In genomic region chr16:48236286-48236685, GRCh38 we compare ENCODE assay signal across 27 cellular contexts. TPM values are rescaled to one million over a fixed set of nuclear protein-coding genes. Genes with fewer than 3 reads are reported as not detected.
DNase-seq lines count a peak whose midpoint lies in the region; ATAC-seq and TF ChIP-seq lines count a peak whose summit lies in the region.
"Had no signal": no experiment of that assay in that cellular context is flagged by ENCODE, and none has a peak within 500 bp of the region (broad histone marks: within the 10 kb centered on the region; RNA-seq: fewer than 3 reads in every experiment).

No MANE protein-coding gene starts in this region.

- H3K27me3 ChIP-seq in liver (ENCODE audit: control insufficient read depth in 4 of 4, insufficient read depth in 4 of 4, low read length in 3 of 4): no peaks in the 10 kb centered on the region
- H3K27me3 ChIP-seq: BLaER1 treated with 17β-estradiol and CSF1 and Interleukin-3, amounts not matched to agents 10 nM and 100 nM had no signal

- H3K4me3 ChIP-seq in liver (ENCODE audit: low read depth in 1 of 3, low read length in 3 of 3): no peak overlapping the region
- H3K4me3 ChIP-seq: BLaER1 treated with 17β-estradiol and CSF1 and Interleukin-3, amounts not matched to agents 10 nM and 100 nM; GM12878 had no signal

- no peak for TF ChIP-seq CTCF in 22Rv1 (IDR thresholded peaks at IDR 0.05)
- TF ChIP-seq CTCF in C4-2B (conservative IDR thresholded peaks at IDR 0.05): no peak
- TF ChIP-seq CTCF in liver (IDR thresholded peaks at IDR 0.05; ENCODE audit: low read depth, low read length, missing input control): no peak

- TF ChIP-seq RAD21 in liver (IDR thresholded peaks at IDR 0.05): no peak

- intact Hi-C loops in left colon (cut with DNase I, micrococcal nuclease): no loop called here

- no peaks in the 10 kb centered on the region for H3K36me3 ChIP-seq in liver (ENCODE audit: control insufficient read depth in 4 of 4, insufficient read depth in 3 of 4, low read depth in 1 of 4, low read length in 3 of 4)
- H3K36me3 ChIP-seq: BLaER1 treated with 17β-estradiol and CSF1 and Interleukin-3, amounts not matched to agents 10 nM and 100 nM had no signal

- H3K9ac ChIP-seq in liver (ENCODE audit: low read depth in 1 of 2, low read length in 2 of 2): peak overlapping the region in 1 of 2 donors; percentile 23
- H3K9ac ChIP-seq: BLaER1 treated with 17β-estradiol and CSF1 and Interleukin-3, amounts not matched to agents 10 nM and 100 nM had no signal

- no peaks in the 10 kb centered on the region for H3K9me3 ChIP-seq in liver (ENCODE audit: control insufficient read depth in 4 of 4, low read length in 3 of 4)

- H3K4me1 ChIP-seq in liver (ENCODE audit: control insufficient read depth in 4 of 4, insufficient read depth in 4 of 4, low read length in 3 of 4): peaks cover 3 to 34% (median 27%) of the 10 kb centered on the region in 4 donors
- H3K4me1 ChIP-seq: BLaER1 treated with 17β-estradiol and CSF1 and Interleukin-3, amounts not matched to agents 10 nM and 100 nM had no signal

- H3K27ac ChIP-seq in 22Rv1 (peak overlapping the region; percentile 42), C4-2B (peak overlapping the region; percentile 61; the same call in 1 of the 2 replicates), liver (ENCODE audit: low read depth in 1 of 2, low read length in 2 of 2) (peak overlapping the region; percentile 93 to 94)
- H3K27ac ChIP-seq: BLaER1 treated with 17β-estradiol and CSF1 and Interleukin-3, amounts not matched to agents 10 nM and 100 nM had no signal

- ATAC-seq in left colon (peak; percentile 9), GM18873 (IDR thresholded peaks at IDR 0.05; ENCODE audit: low FRiP score, unreplicated experiment) (no peak)
- ATAC-seq: GM12878 had no signal

- WGBS in liver: 91% methylated on average over 1 of the region's 1 CpG

- DNase-seq in left colon: no peak
- no peak for DNase-seq in HK-2 (ENCODE audit: unreplicated experiment)
- DNase-seq in activated gamma-delta T cell treated with Interleukin-2 at 50 U/mL for 16 hours: no peak
- DNase-seq in 8988T: no peak
- DNase-seq: ACHN; CD4-positive, alpha-beta memory T cell; CD4-positive, CD25-positive, alpha-beta regulatory T cell; CD8-positive, alpha-beta memory T cell; COR-L47; DMS 273 treated with DMSO at 0.1 percent for 48 hours; DMS153; DMS53; DMS79; DND-41; EL; GDM1 had no signal

TF ChIP-seq in liver, 16 proteins besides CTCF, POLR2A, EP300 and RAD21:
- TF ChIP-seq MAX (IDR thresholded peaks at IDR 0.05) (no peak), TAF1 (conservative IDR thresholded peaks at IDR 0.05) (no peak), RXRA (IDR thresholded peaks at IDR 0.05) (no peak), GABPA (IDR thresholded peaks at IDR 0.05 in 1 of 2, conservative IDR thresholded peaks at IDR 0.05 in 1 of 2) (no peak), SP1 (IDR thresholded peaks at IDR 0.05) (no peak), ATF3 (IDR thresholded peaks at IDR 0.05) (no peak), ZBTB33 (IDR thresholded peaks at IDR 0.05) (no peak), FOXA2 (IDR thresholded peaks at IDR 0.05) (no peak), FOXA1 (IDR thresholded peaks at IDR 0.05) (no peak), NR2F2 (IDR thresholded peaks at IDR 0.05) (no peak), REST (IDR thresholded peaks at IDR 0.05) (no peak), EGR1 (IDR thresholded peaks at IDR 0.05; ENCODE audit: low read depth in 2 of 2) (no peak)

RNA-seq across cellular contexts. Expression of gene LONP2, which starts 7.8 kb away (rescaled TPM):
- total RNA-seq in left colon: 10 to 100 TPM; 62.8 to 64.1 TPM
- total RNA-seq in liver: 100 to 1,000 TPM in 1 of 2 donors, 10 to 100 TPM in 1; 30.0 to 304 TPM
- polyA plus RNA-seq in liver: 10 to 100 TPM; 50.6 to 55.0 TPM

RNA-seq across cellular contexts. Expression of gene ABCC11, which starts 11.1 kb away (rescaled TPM):
- under 1 TPM; 0.34 to 0.61 TPM for total RNA-seq in left colon
- 10 to 100 TPM in 1 of 2 donors, 1 to 10 TPM in 1; 1.4 to 22.3 TPM for total RNA-seq in liver
- polyA plus RNA-seq in liver: 1 to 10 TPM; 2.5 to 2.8 TPM
- total RNA-seq: A172; A673; B cell; CD4-positive, alpha-beta memory T cell; CD4-positive, CD25-positive, alpha-beta regulatory T cell; Daoy; GM12878 had no signal
- polyA plus RNA-seq: CD14-positive monocyte; CD8-positive, alpha-beta memory T cell had no signal

Comparison
In these comparisons a context has a peak if more than half of its experiments do, and no peak if none do; other contexts are left out.
1. H3K27ac ChIP-seq: peak in every context shown above with its lines; median percentile 94 in liver; 61 in C4-2B; 42 in 22Rv1.